Comparison of ENCODE assay signal across 17 cellular contexts in genomic region chr2:11923935-11924334, GRCh38.
DNase-seq lines count a peak whose midpoint lies in the region; TF ChIP-seq lines count a peak whose summit lies in the region.
"Had no signal": no experiment of that assay in that cellular context is flagged by ENCODE, and none has a peak within 500 bp of the region (broad histone marks: within the 10 kb centered on the region; RNA-seq: fewer than 3 reads in every experiment).

No MANE protein-coding gene starts in this region.

- TF ChIP-seq CTCF in WERI-Rb-1 (IDR thresholded peaks at IDR 0.05; ENCODE audit: low read depth, low read length) (no peak), GM10248 (IDR thresholded peaks at IDR 0.05; ENCODE audit: control extremely low read depth, extremely low read depth, low read depth, missing control alignments) (no peak), GM20000 (IDR thresholded peaks at IDR 0.05; ENCODE audit: extremely low read depth, missing control alignments) (no peak)

- peak overlapping the region; percentile 21; the same call in 1 of the 2 replicates for H3K27ac ChIP-seq in WERI-Rb-1
- H3K27ac ChIP-seq: 22Rv1; BLaER1 treated with 17β-estradiol and CSF1 and Interleukin-3, amounts not matched to agents 10 nM and 100 nM had no signal

- no peaks in the 10 kb centered on the region for H3K36me3 ChIP-seq in WERI-Rb-1
- H3K36me3 ChIP-seq: BLaER1 treated with 17β-estradiol and CSF1 and Interleukin-3, amounts not matched to agents 10 nM and 100 nM had no signal

- no peaks in the 10 kb centered on the region for H3K9me3 ChIP-seq in WERI-Rb-1 (ENCODE audit: severe bottlenecking)

- H3K27me3 ChIP-seq in WERI-Rb-1 (ENCODE audit: insufficient read depth, low read depth, severe bottlenecking): no peaks in the 10 kb centered on the region
- H3K27me3 ChIP-seq: BLaER1 treated with 17β-estradiol and CSF1 and Interleukin-3, amounts not matched to agents 10 nM and 100 nM had no signal

- DNase-seq in NCI-H1694 treated with DMSO at 0.1 percent for 48 hours (lab: John Stamatoyannopoulos, UW) (peak; percentile 13), NCI-H1694 (lab: John Stamatoyannopoulos, UW) (no peak), G401 (ENCODE audit: low spot score) (peak; percentile 5), NCI-H2171 treated with DMSO at 0.1 percent for 48 hours (lab: John Stamatoyannopoulos, UW) (peak; percentile 74), WERI-Rb-1 (peak; percentile 69), GM10248 (ENCODE audit: extremely low spot score) (no peak), GM20000 (ENCODE audit: low spot score) (no peak)
- no peak for DNase-seq in activated CD4-positive, alpha-beta T cell treated with anti-CD3 and anti-CD28 coated beads, Interleukin-2, amount 50 U/mL, for 4 hours
- DNase-seq: AML-193; Calu3; CD4-positive, alpha-beta T cell; DND-41; GF-D8; GOT3; H9 had no signal

- POLR2A ChIA-PET in GM10248 (lab: Yijun Ruan, JAX): no interaction called here

- in situ Hi-C loops in G401 (cut with HindIII; ENCODE audit: low sequenced_read_pairs): no loop called here

- CTCF ChIA-PET in GM10248 (lab: Yijun Ruan, JAX): interaction anchor here (1.0 to 1.3 kb wide), 3 partner anchors 9 to 33 kb away, joined by 3 to 4 read pairs (median 3); no protein-coding TSS in a partner anchor

- no peak overlapping the region for H3K4me3 ChIP-seq in WERI-Rb-1 (ENCODE audit: low read depth, low read length)
- H3K4me3 ChIP-seq: BLaER1 treated with 17β-estradiol and CSF1 and Interleukin-3, amounts not matched to agents 10 nM and 100 nM had no signal

Comparison
In these comparisons a context has a peak if more than half of its experiments do, and no peak if none do; other contexts are left out.
1. DNase-seq: peak in NCI-H1694 treated with DMSO at 0.1 percent for 48 hours (single experiment), G401 (single experiment), NCI-H2171 treated with DMSO at 0.1 percent for 48 hours (single experiment) and WERI-Rb-1 (single experiment); none in NCI-H1694 (single experiment), GM10248 (single experiment), GM20000 (single experiment) and activated CD4-positive, alpha-beta T cell treated with anti-CD3 and anti-CD28 coated beads, Interleukin-2, amount 50 U/mL, for 4 hours (0 of 2).